Comparison of ENCODE assay signal across 18 cellular contexts in genomic region chr18:22566703-22567420, GRCh38.
A peak's percentile ranks its signal among the peaks of the same experiment; 100 is the strongest.
DNase-seq lines count a peak whose midpoint lies in the region; ATAC-seq and TF ChIP-seq lines count a peak whose summit lies in the region.
"Had no signal": no experiment of that assay in that cellular context is flagged by ENCODE, and none has a peak within 500 bp of the region (broad histone marks: within the 10 kb centered on the region; RNA-seq: fewer than 3 reads in every experiment).

No MANE protein-coding gene starts in this region.

- BruUV-seq in HCT116 (replicated peaks; lab: Mats Ljungman, UMichigan) = no TSS peak

- TF ChIP-seq RAD21 in HCT116 (IDR thresholded peaks at IDR 0.05; ENCODE audit: low read depth) = no peak
- TF ChIP-seq RAD21 in SK-N-SH (IDR thresholded peaks at IDR 0.05; ENCODE audit: low read length) = no peak

- peak in 1 of 2 experiments; percentile 58; a peak in 1 of 4 replicates for TF ChIP-seq EP300 in SK-N-SH (IDR thresholded peaks at IDR 0.05; ENCODE audit: borderline replicate concordance in 1 of 2, low read depth in 1 of 2, low read length in 1 of 2)

- H2AFZ ChIP-seq in HCT116 (ENCODE audit: low read depth, low read length, poor library complexity, severe bottlenecking) (peak overlapping the region; percentile 89), SK-N-SH (ENCODE audit: low read depth) (no peak overlapping the region), smooth muscle cell (ENCODE audit: low read depth) (peak overlapping the region; percentile 59)

- H3K27me3 ChIP-seq in HCT116 (ENCODE audit: insufficient read depth, low read length) (no peaks in the 10 kb centered on the region), SK-N-SH (ENCODE audit: insufficient read depth) (peaks cover 32% of the 10 kb centered on the region), smooth muscle cell (ENCODE audit: low read depth) (no peaks in the 10 kb centered on the region)
- H3K27me3 ChIP-seq: BLaER1 treated with 17β-estradiol and CSF1 and Interleukin-3, amounts not matched to agents 10 nM and 100 nM had no signal

- H4K20me1 ChIP-seq in HCT116 (ENCODE audit: insufficient read depth) = no peaks in the 10 kb centered on the region
- no peaks in the 10 kb centered on the region for H4K20me1 ChIP-seq in SK-N-SH (ENCODE audit: insufficient read depth)
- H4K20me1 ChIP-seq in smooth muscle cell (ENCODE audit: low read depth) = no peaks in the 10 kb centered on the region
- H4K20me1 ChIP-seq: BLaER1 treated with 17β-estradiol and CSF1 and Interleukin-3, amounts not matched to agents 10 nM and 100 nM had no signal

- TF ChIP-seq POLR2A in HCT116 (IDR thresholded peaks at IDR 0.05; ENCODE audit: borderline replicate concordance, extremely low read depth, insufficient read depth, insufficient read length) = no peak

- intact Hi-C loops in HCT116 (cut with micrococcal nuclease) = loop anchor here (10.0 kb wide), 2 partner anchors 192 to 1372 kb away; no protein-coding TSS in a partner anchor

- RAD21 ChIA-PET in HCT116 (lab: Charles Lee; ENCODE audit: low non-redundant PET in 1 of 2, low total read pairs in 2 of 2, uncharacterized antibody in 2 of 2, unreplicated experiment in 2 of 2) = no interaction called here

- no peaks in the 10 kb centered on the region for H3K9me2 ChIP-seq in HCT116 (ENCODE audit: insufficient read depth)
- no peaks in the 10 kb centered on the region for H3K9me2 ChIP-seq in SK-N-SH

- H3K4me1 ChIP-seq in HCT116 (ENCODE audit: control insufficient read depth in 1 of 2, insufficient read depth in 2 of 2, low read length in 2 of 2) (peaks cover 0 to 7% of the 10 kb centered on the region in 2 experiments; a peak in 1 of 4 replicates), SK-N-SH (ENCODE audit: control insufficient read depth in 1 of 2, insufficient read depth in 2 of 2, low read depth in 1 of 2, low read length in 1 of 2) (peaks cover 0 to 6% of the 10 kb centered on the region in 2 experiments; a peak in 2 of 4 replicates), smooth muscle cell (ENCODE audit: low read depth) (peaks cover 3% of the 10 kb centered on the region)
- H3K4me1 ChIP-seq: BLaER1 treated with 17β-estradiol and CSF1 and Interleukin-3, amounts not matched to agents 10 nM and 100 nM had no signal

- 12% methylated on average over 3 of the region's 3 CpGs for WGBS in SK-N-SH (ENCODE audit: low lambda C conversion rate)
- 31% methylated on average over 3 of the region's 3 CpGs for WGBS in smooth muscle cell (ENCODE audit: low lambda C conversion rate)

- H3K79me2 ChIP-seq in HCT116 (ENCODE audit: insufficient read depth, low read length) = no peaks in the 10 kb centered on the region
- no peaks in the 10 kb centered on the region for H3K79me2 ChIP-seq in SK-N-SH (ENCODE audit: insufficient read depth)
- peaks cover 11% of the 10 kb centered on the region for H3K79me2 ChIP-seq in smooth muscle cell (ENCODE audit: low read depth)

- H3K9ac ChIP-seq in HCT116 (ENCODE audit: low read length) = no peak overlapping the region
- no peak overlapping the region for H3K9ac ChIP-seq in SK-N-SH
- H3K9ac ChIP-seq in smooth muscle cell (ENCODE audit: low read depth) = no peak overlapping the region
- H3K9ac ChIP-seq: BLaER1 treated with 17β-estradiol and CSF1 and Interleukin-3, amounts not matched to agents 10 nM and 100 nM had no signal

- H3K4me3 ChIP-seq in HCT116 (replicated peaks in 1 of 2; ENCODE audit: low read depth in 1 of 2, low read length in 2 of 2) (no peak overlapping the region), SK-N-SH (ENCODE audit: low read depth in 2 of 2, low read length in 1 of 2) (no peak overlapping the region), fibroblast of the aortic adventitia (ENCODE audit: low read depth, low read length) (no peak overlapping the region), smooth muscle cell (no peak overlapping the region)
- H3K4me3 ChIP-seq: BLaER1 treated with 17β-estradiol and CSF1 and Interleukin-3, amounts not matched to agents 10 nM and 100 nM; GM12878 had no signal

- CTCF ChIA-PET in HCT116 (lab: Charles Lee) = no interaction called here
- CTCF ChIA-PET in SK-N-SH (lab: Yijun Ruan, JAX) = interaction anchor here (0.6 kb wide), 1 partner anchor 70 kb away, joined by 4 read pairs; no protein-coding TSS in a partner anchor

- H3K36me3 ChIP-seq in HCT116 (ENCODE audit: control insufficient read depth in 1 of 2, insufficient read depth in 2 of 2, low read length in 2 of 2) = no peaks in the 10 kb centered on the region
- H3K36me3 ChIP-seq in SK-N-SH (replicated peaks in 1 of 2; ENCODE audit: control insufficient read depth in 1 of 2, insufficient read depth in 2 of 2, low read length in 1 of 2) = no peaks in the 10 kb centered on the region
- no peaks in the 10 kb centered on the region for H3K36me3 ChIP-seq in smooth muscle cell (ENCODE audit: low read depth)
- H3K36me3 ChIP-seq: BLaER1 treated with 17β-estradiol and CSF1 and Interleukin-3, amounts not matched to agents 10 nM and 100 nM had no signal

- ATAC-seq in HCT116 = no peak
- ATAC-seq: GM12878 had no signal

- H3F3A ChIP-seq in SK-N-SH (replicated peaks; ENCODE audit: insufficient read depth) (no peaks in the 10 kb centered on the region), smooth muscle cell (ENCODE audit: low read depth) (no peaks in the 10 kb centered on the region)

- no peaks in the 10 kb centered on the region for H3K9me3 ChIP-seq in HCT116 (ENCODE audit: control insufficient read depth in 1 of 2, insufficient read depth in 1 of 2, low read depth in 1 of 2, low read length in 2 of 2)
- no peaks in the 10 kb centered on the region for H3K9me3 ChIP-seq in SK-N-SH
- H3K9me3 ChIP-seq in smooth muscle cell (replicated peaks; ENCODE audit: low read depth) = no peaks in the 10 kb centered on the region

- DNase-seq in HCT116 (ENCODE audit: low read depth, low spot score) (no peak), SK-N-SH (peak; percentile 44), fibroblast of the aortic adventitia (ENCODE audit: low read depth) (peak; percentile 61), smooth muscle cell (lab: John Stamatoyannopoulos, UW; ENCODE audit: unreplicated experiment) (no peak), AG20443 (ENCODE audit: low spot score) (no peak), anterior cingulate cortex (lab: John Stamatoyannopoulos, UW) (no peak)
- DNase-seq in stimulated activated CD4-positive, alpha-beta T cell treated with anti-CD3 and anti-CD28 coated beads, Interleukin-4, amount 100 ng/mL, for 4 hours = no peak
- DNase-seq: CD4-positive, alpha-beta T cell; CD8-positive, alpha-beta memory T cell; DMS 273 treated with DMSO at 0.1 percent for 48 hours; DMS79; EL; GDM1; GOT3; H7; HCEC 1CT had no signal

- no peak overlapping the region for H3K27ac ChIP-seq in HCT116 (ENCODE audit: low read depth, low read length)
- no peak overlapping the region; a peak in 1 of 4 replicates for H3K27ac ChIP-seq in SK-N-SH (ENCODE audit: low read depth in 2 of 2, low read length in 1 of 2)
- H3K27ac ChIP-seq in smooth muscle cell (ENCODE audit: low read depth) = no peak overlapping the region
- H3K27ac ChIP-seq: BLaER1 treated with 17β-estradiol and CSF1 and Interleukin-3, amounts not matched to agents 10 nM and 100 nM had no signal

- no peak overlapping the region for H3K4me2 ChIP-seq in HCT116 (ENCODE audit: low read length)
- no peak overlapping the region for H3K4me2 ChIP-seq in SK-N-SH
- peak overlapping the region; percentile 5 for H3K4me2 ChIP-seq in smooth muscle cell
- H3K4me2 ChIP-seq: BLaER1 treated with 17β-estradiol and CSF1 and Interleukin-3, amounts not matched to agents 10 nM and 100 nM had no signal

- POLR2A ChIA-PET in HCT116 (lab: Charles Lee) (no interaction called here), SK-N-SH (lab: Yijun Ruan, JAX) (no interaction called here)

- TF ChIP-seq CTCF in HCT116 (IDR thresholded peaks at IDR 0.05 in 2 of 3, conservative IDR thresholded peaks at IDR 0.05 in 1 of 3; ENCODE audit: borderline replicate concordance in 1 of 3, insufficient read depth in 1 of 3, low read depth in 2 of 3, low read length in 2 of 3) = no peak
- no peak for TF ChIP-seq CTCF in SK-N-SH (IDR thresholded peaks at IDR 0.05)
- no peak for TF ChIP-seq CTCF in fibroblast of the aortic adventitia (IDR thresholded peaks at IDR 0.05; ENCODE audit: insufficient read depth, low read length)
- TF ChIP-seq CTCF in smooth muscle cell (IDR thresholded peaks at IDR 0.05; ENCODE audit: borderline replicate concordance, insufficient read depth, poor library complexity, severe bottlenecking) = no peak

TF ChIP-seq in HCT116, 20 proteins besides CTCF, POLR2A, EP300 and RAD21 (continues in another document):
- TF ChIP-seq ELF1 (IDR thresholded peaks at IDR 0.05; ENCODE audit: borderline replicate concordance, low read depth) (no peak), SRF (IDR thresholded peaks at IDR 0.05; ENCODE audit: low read depth) (no peak), ZFX (IDR thresholded peaks at IDR 0.05) (no peak)

TF ChIP-seq in SK-N-SH, 30 proteins besides CTCF, POLR2A, EP300 and RAD21:
- TF ChIP-seq RCOR1 (IDR thresholded peaks at IDR 0.05; ENCODE audit: low read length) (peak; percentile 60; the same call in 1 of the 2 replicates), GATA2 (CRISPR knock-in tag; IDR thresholded peaks at IDR 0.05) (peak; percentile 31; the same call in 1 of the 2 replicates), CHD2 (IDR thresholded peaks at IDR 0.05; ENCODE audit: low read length, partially characterized antibody) (peak; percentile 33), YY1 (IDR thresholded peaks at IDR 0.05; ENCODE audit: low read depth) (no peak)
- TF ChIP-seq, protein P1, sequence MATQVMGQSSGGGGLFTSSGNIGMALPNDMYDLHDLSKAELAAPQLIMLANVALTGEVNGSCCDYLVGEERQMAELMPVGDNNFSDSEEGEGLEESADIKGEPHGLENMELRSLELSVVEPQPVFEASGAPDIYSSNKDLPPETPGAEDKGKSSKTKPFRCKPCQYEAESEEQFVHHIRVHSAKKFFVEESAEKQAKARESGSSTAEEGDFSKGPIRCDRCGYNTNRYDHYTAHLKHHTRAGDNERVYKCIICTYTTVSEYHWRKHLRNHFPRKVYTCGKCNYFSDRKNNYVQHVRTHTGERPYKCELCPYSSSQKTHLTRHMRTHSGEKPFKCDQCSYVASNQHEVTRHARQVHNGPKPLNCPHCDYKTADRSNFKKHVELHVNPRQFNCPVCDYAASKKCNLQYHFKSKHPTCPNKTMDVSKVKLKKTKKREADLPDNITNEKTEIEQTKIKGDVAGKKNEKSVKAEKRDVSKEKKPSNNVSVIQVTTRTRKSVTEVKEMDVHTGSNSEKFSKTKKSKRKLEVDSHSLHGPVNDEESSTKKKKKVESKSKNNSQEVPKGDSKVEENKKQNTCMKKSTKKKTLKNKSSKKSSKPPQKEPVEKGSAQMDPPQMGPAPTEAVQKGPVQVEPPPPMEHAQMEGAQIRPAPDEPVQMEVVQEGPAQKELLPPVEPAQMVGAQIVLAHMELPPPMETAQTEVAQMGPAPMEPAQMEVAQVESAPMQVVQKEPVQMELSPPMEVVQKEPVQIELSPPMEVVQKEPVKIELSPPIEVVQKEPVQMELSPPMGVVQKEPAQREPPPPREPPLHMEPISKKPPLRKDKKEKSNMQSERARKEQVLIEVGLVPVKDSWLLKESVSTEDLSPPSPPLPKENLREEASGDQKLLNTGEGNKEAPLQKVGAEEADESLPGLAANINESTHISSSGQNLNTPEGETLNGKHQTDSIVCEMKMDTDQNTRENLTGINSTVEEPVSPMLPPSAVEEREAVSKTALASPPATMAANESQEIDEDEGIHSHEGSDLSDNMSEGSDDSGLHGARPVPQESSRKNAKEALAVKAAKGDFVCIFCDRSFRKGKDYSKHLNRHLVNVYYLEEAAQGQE (IDR thresholded peaks at IDR 0.05; ENCODE audit: low read depth, low read length) = no peak

Comparison
In these comparisons a context has a peak if more than half of its experiments do, and no peak if none do; other contexts are left out.
1. DNase-seq: peak in SK-N-SH (single experiment) and fibroblast of the aortic adventitia (single experiment); none in HCT116 (single experiment), smooth muscle cell (single experiment), AG20443 (single experiment), anterior cingulate cortex (0 of 58) and stimulated activated CD4-positive, alpha-beta T cell treated with anti-CD3 and anti-CD28 coated beads, Interleukin-4, amount 100 ng/mL, for 4 hours (0 of 2).